8 cellular contexts compared by ENCODE assay signal in the genomic region with DNA sequence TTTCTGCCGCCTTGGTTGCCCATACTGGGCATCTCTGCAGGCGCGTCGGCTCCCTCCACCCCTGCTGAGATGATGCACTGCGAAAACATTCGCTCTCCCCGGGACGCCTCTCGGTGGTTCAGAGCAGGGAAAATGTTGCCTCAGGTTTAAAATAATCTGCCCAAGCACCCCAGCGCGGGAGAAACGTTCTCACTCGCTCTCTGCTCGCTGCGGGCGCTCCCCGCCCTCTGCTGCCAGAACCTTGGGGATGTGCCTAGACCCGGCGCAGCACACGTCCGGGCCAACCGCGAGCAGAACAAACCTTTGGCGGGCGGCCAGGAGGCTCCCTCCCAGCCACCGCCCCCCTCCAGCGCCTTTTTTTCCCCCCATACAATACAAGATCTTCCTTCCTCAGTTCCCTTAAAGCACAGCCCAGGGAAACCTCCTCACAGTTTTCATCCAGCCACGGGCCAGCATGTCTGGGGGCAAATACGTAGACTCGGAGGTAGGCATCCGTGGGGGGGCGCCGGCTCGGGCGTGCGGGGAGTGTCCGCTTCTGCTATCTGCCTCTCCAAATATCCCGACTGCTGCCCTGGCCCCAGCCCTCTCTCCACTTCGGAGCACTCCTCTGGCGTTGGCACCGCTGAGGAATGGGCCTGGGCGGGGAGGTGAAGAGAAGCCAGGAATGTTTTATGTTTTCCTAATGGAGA. TPM values are rescaled to one million over a fixed set of nuclear protein-coding genes. Genes with fewer than 3 reads are reported as not detected.
DNase-seq lines count a peak whose midpoint lies in the region; ATAC-seq and TF ChIP-seq lines count a peak whose summit lies in the region.

A gene with protein sequence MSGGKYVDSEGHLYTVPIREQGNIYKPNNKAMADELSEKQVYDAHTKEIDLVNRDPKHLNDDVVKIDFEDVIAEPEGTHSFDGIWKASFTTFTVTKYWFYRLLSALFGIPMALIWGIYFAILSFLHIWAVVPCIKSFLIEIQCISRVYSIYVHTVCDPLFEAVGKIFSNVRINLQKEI (plus strand): TSS at position 428 of the 689 bp plus-strand sequence. CDS start 27 bp downstream, at position 455.

- no peaks in the 10 kb centered on the region for H3K9me3 ChIP-seq in transverse colon

- DNase-seq in activated T-cell treated with anti-CD3 and anti-CD28 coated beads for 1 hour (ENCODE audit: low read depth) = peak; percentile 18
- no peak for DNase-seq in activated T-cell treated with anti-CD3 and anti-CD28 coated beads for 4 hours
- DNase-seq in NCI-H69 (lab: John Stamatoyannopoulos, UW) = peak; percentile 75
- DNase-seq in activated naive CD4-positive, alpha-beta T cell treated with anti-CD3 and anti-CD28 coated beads, Interleukin-2, amount 10 ng/mL, durations not matched to agents 7 days and 5 days = peak; percentile 35
- peak; percentile 99 for DNase-seq in foreskin fibroblast
- no peak for DNase-seq in natural killer cell
- peak; percentile 79 for DNase-seq in transverse colon

- TF ChIP-seq CTCF in foreskin fibroblast (IDR thresholded peaks at IDR 0.05; ENCODE audit: low read depth, low read length) (peak; percentile 5), natural killer cell (IDR thresholded peaks at IDR 0.05) (no peak), transverse colon (IDR thresholded peaks at IDR 0.05) (peak in 3 of 5 experiments; percentile 8 to 12 (median 10))

- peaks cover 55% of the 10 kb centered on the region for H3K27me3 ChIP-seq in transverse colon

- H3K9me3 Mint-ChIP-seq in activated naive CD4-positive, alpha-beta T cell treated with anti-CD3 and anti-CD28 coated beads, Interleukin-2, amount 10 ng/mL, durations not matched to agents 7 days and 5 days = no peaks in the 10 kb centered on the region
- no peaks in the 10 kb centered on the region for H3K9me3 Mint-ChIP-seq in natural killer cell

- H3K27me3 Mint-ChIP-seq in activated naive CD4-positive, alpha-beta T cell treated with anti-CD3 and anti-CD28 coated beads, Interleukin-2, amount 10 ng/mL, durations not matched to agents 7 days and 5 days = peaks cover 80% of the 10 kb centered on the region
- peaks cover 55 to 72% of the 10 kb centered on the region in 2 donors for H3K27me3 Mint-ChIP-seq in natural killer cell (ENCODE audit: low read depth in 2 of 2)

- WGBS in transverse colon (ENCODE audit: low coverage in 1 of 2), 2 donors = 1 to 5% methylated on average over 4 to 42 of the region's 42 CpGs

- TF ChIP-seq EP300 in transverse colon (IDR thresholded peaks at IDR 0.05; ENCODE audit: low read depth) = no peak

- no peaks in the 10 kb centered on the region for H3K36me3 ChIP-seq in transverse colon

- peaks cover 0 to 31% (median 19%) of the 10 kb centered on the region in 4 donors for H3K4me1 ChIP-seq in transverse colon

- H3K4me3 Mint-ChIP-seq in activated naive CD4-positive, alpha-beta T cell treated with anti-CD3 and anti-CD28 coated beads, Interleukin-2, amount 10 ng/mL, durations not matched to agents 7 days and 5 days = peak within 1 kb of the TSS; percentile 72
- H3K4me3 Mint-ChIP-seq in natural killer cell = peak within 1 kb of the TSS; percentile 85

- in situ Hi-C loops in transverse colon (cut with MboI; ENCODE audit: low pct_ligation_motif_present in 1 of 4, low pct_unique_long_range_greater_than_20kb in 1 of 4, low sequenced_read_pairs in 3 of 4) = loop anchor here in 1 of 4 donors (10.0 kb wide), 1 partner anchor 260 kb away; no protein-coding TSS in a partner anchor

- H3K4me1 Mint-ChIP-seq in activated naive CD4-positive, alpha-beta T cell treated with anti-CD3 and anti-CD28 coated beads, Interleukin-2, amount 10 ng/mL, durations not matched to agents 7 days and 5 days = peaks cover 27% of the 10 kb centered on the region
- H3K4me1 Mint-ChIP-seq in natural killer cell = peaks cover 14 to 25% of the 10 kb centered on the region in 2 donors

- TF ChIP-seq POLR2A in transverse colon (IDR thresholded peaks at IDR 0.05) = peak; percentile 49

- ATAC-seq in natural killer cell (peak; percentile 31 to 39 (median 34)), HG03045 (IDR thresholded peaks at IDR 0.05; ENCODE audit: unreplicated experiment) (no peak)

- H3K36me3 Mint-ChIP-seq in activated naive CD4-positive, alpha-beta T cell treated with anti-CD3 and anti-CD28 coated beads, Interleukin-2, amount 10 ng/mL, durations not matched to agents 7 days and 5 days = no peaks in the 10 kb centered on the region
- no peaks in the 10 kb centered on the region for H3K36me3 Mint-ChIP-seq in natural killer cell

- intact Hi-C loops in natural killer cell (cut with micrococcal nuclease) (no loop called here), transverse colon (cut with DNase I; ENCODE audit: low total_unique reads) (loop anchor here (10.0 kb wide), 3 partner anchors 60 to 260 kb away; no protein-coding TSS in a partner anchor)

- H3K4me3 ChIP-seq in foreskin fibroblast (ENCODE audit: low read depth in 1 of 2, low read length in 2 of 2) (peak within 1 kb of the TSS; percentile 90 to 94), transverse colon (peak within 1 kb of the TSS; percentile 49 to 65 (median 62))

- peak within 1 kb of the TSS; percentile 49 for H3K27ac Mint-ChIP-seq in activated naive CD4-positive, alpha-beta T cell treated with anti-CD3 and anti-CD28 coated beads, Interleukin-2, amount 10 ng/mL, durations not matched to agents 7 days and 5 days
- peak within 1 kb of the TSS; percentile 8 to 71 for H3K27ac Mint-ChIP-seq in natural killer cell

- CTCF ChIA-PET in activated naive CD4-positive, alpha-beta T cell treated with anti-CD3 and anti-CD28 coated beads, Interleukin-2, amount 10 ng/mL, durations not matched to agents 7 days and 5 days (lab: Charles Lee) = interaction anchor here (1.4 to 3.5 kb wide), 11 partner anchors 57 to 391 kb away, joined by 5 to 24 read pairs (median 8); no protein-coding TSS in a partner anchor

- H3K27ac ChIP-seq in transverse colon = peak within 1 kb of the TSS; percentile 81 to 92 (median 90)

RNA-seq across cellular contexts. Expression of the gene that starts here (rescaled TPM):
- total RNA-seq in natural killer cell (not detected), transverse colon (10 to 100 TPM; 52.2 to 73.8 (median 62.2) TPM)

Comparison
In these comparisons a context has a peak if more than half of its experiments do, and no peak if none do; other contexts are left out.
1. RNA of the gene that starts here (total RNA-seq): 52.2 to 73.8 TPM in transverse colon; not detected in natural killer cell; every median in the first group is over 10 times any median in the second.
2. DNase-seq: peak in activated T-cell treated with anti-CD3 and anti-CD28 coated beads for 1 hour (single experiment), NCI-H69 (single experiment), activated naive CD4-positive, alpha-beta T cell treated with anti-CD3 and anti-CD28 coated beads, Interleukin-2, amount 10 ng/mL, durations not matched to agents 7 days and 5 days (single experiment), foreskin fibroblast (2 of 2) and transverse colon (single experiment); none in activated T-cell treated with anti-CD3 and anti-CD28 coated beads for 4 hours (single experiment) and natural killer cell (single experiment).
3. Peak in ATAC-seq in natural killer cell; RNA of the gene not detected or under 1 TPM.